Comparison of ENCODE assay signal across 28 cellular contexts in the genomic region with DNA sequence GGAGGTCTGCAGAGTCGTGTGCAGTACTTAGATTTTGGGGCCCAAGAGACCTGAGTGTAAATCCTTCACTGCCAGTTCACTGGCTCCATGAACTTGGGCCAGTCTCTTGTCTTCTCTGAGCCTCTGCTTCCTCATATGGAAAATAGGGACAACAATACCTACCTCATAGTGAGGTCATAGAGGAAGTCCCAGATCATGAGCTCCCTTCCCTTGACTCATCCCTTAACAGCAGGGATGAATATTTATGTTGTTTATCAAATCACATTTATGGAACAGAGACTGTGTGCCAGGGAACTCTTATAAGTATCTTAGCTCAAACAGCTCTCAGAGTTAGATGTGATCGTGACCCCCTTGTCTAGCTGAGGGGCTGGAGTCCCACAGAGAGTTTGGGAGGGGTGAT. TPM values are rescaled to one million over a fixed set of nuclear protein-coding genes. Genes with fewer than 3 reads are reported as not detected.
DNase-seq lines count a peak whose midpoint lies in the region; ATAC-seq and TF ChIP-seq lines count a peak whose summit lies in the region.
"Had no signal": no experiment of that assay in that cellular context is flagged by ENCODE, and none has a peak within 500 bp of the region (broad histone marks: within the 10 kb centered on the region; RNA-seq: fewer than 3 reads in every experiment).

No MANE protein-coding gene starts in this region.

- peak overlapping the region; percentile 17 for H3K4me2 ChIP-seq in fibroblast of lung (ENCODE audit: extremely low read depth, insufficient read depth, low read length)
- H3K4me2 ChIP-seq: hepatocyte had no signal

- no peaks in the 10 kb centered on the region for H3K4me1 Mint-ChIP-seq in endodermal cell

- no peaks in the 10 kb centered on the region for H3K9me3 ChIP-seq in fibroblast of lung (ENCODE audit: control insufficient read depth, insufficient read depth, low read depth, low read length)
- no peaks in the 10 kb centered on the region for H3K9me3 ChIP-seq in endodermal cell (ENCODE audit: control insufficient read depth, low read length)

- peak overlapping the region; percentile 34 for H3K27ac ChIP-seq in fibroblast of lung (ENCODE audit: insufficient read depth, low read length)
- no peak overlapping the region for H3K27ac ChIP-seq in endodermal cell (ENCODE audit: low read depth, low read length)
- H3K27ac ChIP-seq: 22Rv1, cardiac muscle cell, hepatocyte, stomach had no signal

- no peaks in the 10 kb centered on the region for H4K20me1 ChIP-seq in fibroblast of lung (ENCODE audit: control insufficient read depth, extremely low read depth, insufficient read depth, low read length)

- H3K27me3 ChIP-seq in fibroblast of lung (ENCODE audit: control insufficient read depth, insufficient read depth, low read length), result no peaks in the 10 kb centered on the region
- no peaks in the 10 kb centered on the region for H3K27me3 ChIP-seq in endodermal cell (ENCODE audit: control insufficient read depth, insufficient read depth, low read length, poor library complexity, severe bottlenecking)
- H3K27me3 ChIP-seq: cardiac muscle cell, hepatocyte, stomach had no signal

- DNase-seq in DMS53 (lab: John Stamatoyannopoulos, UW) (peak; percentile 7), DMS53 treated with DMSO at 0.1 percent for 48 hours (lab: John Stamatoyannopoulos, UW; ENCODE audit: unreplicated experiment) (no peak), RKO (ENCODE audit: low spot score) (peak; percentile 89), fibroblast of lung (ENCODE audit: low read depth in 2 of 2) (peak; percentile 19 to 41), renal cortical epithelial cell (ENCODE audit: low read depth) (peak; percentile 59), endodermal cell (no peak), retina (no peak)
- DNase-seq: activated CD4-positive, alpha-beta T cell treated with anti-CD3 and anti-CD28 coated beads for 1 hour; C1 segment of cervical spinal cord; effector CD8-positive, alpha-beta T cell; islet precursor cell; mesendoderm; NCI-H1048; NCI-H510A; posterior cingulate gyrus; RPMI8226; stimulated activated CD4-positive, alpha-beta T cell treated with anti-CD3 and anti-CD28 coated beads, Interleukin-4, amount 100 ng/mL, for 1 hour; stomach; T-helper 9 cell had no signal

- no peak overlapping the region for H3K27ac Mint-ChIP-seq in endodermal cell
- H3K27ac Mint-ChIP-seq: activated T-helper 1 cell treated with anti-CD3 and anti-CD28 coated beads, Interleukin-12 subunit alpha, Interleukin-12 subunit beta, Interleukin-2, Interleukin-4 antibody, amounts not matched to agents 30 ng/mL and 10 ng/mL and 1 ng/mL, durations not matched to agents 14 hours and 24 hours and 36 hours; IgD-negative memory B cell; natural killer cell treated with Interleukin-12 subunit alpha and Interleukin-12 subunit beta and Interleukin-15 and Interleukin-18, amount 100 ng/mL, for 72 hours had no signal

- no peak for TF ChIP-seq POLR2A in GM18505 (IDR thresholded peaks at IDR 0.05; ENCODE audit: borderline replicate concordance, extremely low read depth, insufficient read depth, insufficient read length)

- H3K4me3 ChIP-seq in fibroblast of lung (replicated peaks in 1 of 4; ENCODE audit: control extremely low read depth in 1 of 4, insufficient read depth in 1 of 4, low read depth in 3 of 4, low read length in 4 of 4) (no peak overlapping the region), endodermal cell (ENCODE audit: low read length) (no peak overlapping the region)
- H3K4me3 ChIP-seq: cardiac muscle cell, hepatocyte, skin epidermis, stomach had no signal

- H3K4me3 Mint-ChIP-seq in endodermal cell, result no peak overlapping the region
- H3K4me3 Mint-ChIP-seq: activated T-helper 1 cell treated with anti-CD3 and anti-CD28 coated beads, Interleukin-12 subunit alpha, Interleukin-12 subunit beta, Interleukin-2, Interleukin-4 antibody, amounts not matched to agents 30 ng/mL and 10 ng/mL and 1 ng/mL, durations not matched to agents 14 hours and 24 hours and 36 hours; natural killer cell treated with Interleukin-12 subunit alpha and Interleukin-12 subunit beta and Interleukin-15 and Interleukin-18, amount 100 ng/mL, for 72 hours had no signal

- no peak for ATAC-seq in GM18505 (IDR thresholded peaks at IDR 0.05; ENCODE audit: unreplicated experiment)
- ATAC-seq: natural killer cell treated with Interleukin-12 subunit alpha and Interleukin-12 subunit beta and Interleukin-15 and Interleukin-18, amount 100 ng/mL, for 72 hours had no signal

- peaks cover 5% of the 10 kb centered on the region for H3K4me1 ChIP-seq in fibroblast of lung (ENCODE audit: control insufficient read depth, extremely low read depth, insufficient read depth, low read length)
- H3K4me1 ChIP-seq in endodermal cell (ENCODE audit: control insufficient read depth, insufficient read depth, low read length), result no peaks in the 10 kb centered on the region
- H3K4me1 ChIP-seq: stomach had no signal

- H3K36me3 ChIP-seq in fibroblast of lung (ENCODE audit: control insufficient read depth, insufficient read depth, low read length) (no peaks in the 10 kb centered on the region), endodermal cell (ENCODE audit: control insufficient read depth, insufficient read depth, low read length) (no peaks in the 10 kb centered on the region)
- H3K36me3 ChIP-seq: cardiac muscle cell, stomach had no signal

- TF ChIP-seq CTCF in fibroblast of lung (conservative IDR thresholded peaks at IDR 0.05 in 1 of 2, IDR thresholded peaks at IDR 0.05 in 1 of 2; ENCODE audit: low read depth in 1 of 2, low read length in 2 of 2), result no peak
- TF ChIP-seq CTCF in endodermal cell (conservative IDR thresholded peaks at IDR 0.05), result no peak

- H3K9ac ChIP-seq in fibroblast of lung (ENCODE audit: insufficient read depth, low read length) (no peak overlapping the region), endodermal cell (ENCODE audit: extremely low read depth, low read length, poor library complexity, severe bottlenecking) (no peak overlapping the region)

- no peaks in the 10 kb centered on the region for H3K9me3 Mint-ChIP-seq in endodermal cell
- H3K9me3 Mint-ChIP-seq: activated T-helper 1 cell treated with anti-CD3 and anti-CD28 coated beads, Interleukin-12 subunit alpha, Interleukin-12 subunit beta, Interleukin-2, Interleukin-4 antibody, amounts not matched to agents 30 ng/mL and 10 ng/mL and 1 ng/mL, durations not matched to agents 14 hours and 24 hours and 36 hours; IgD-negative memory B cell; natural killer cell treated with Interleukin-12 subunit alpha and Interleukin-12 subunit beta and Interleukin-15 and Interleukin-18, amount 100 ng/mL, for 72 hours had no signal

- peaks cover 7% of the 10 kb centered on the region for H3K27me3 Mint-ChIP-seq in endodermal cell (ENCODE audit: insufficient read depth)

- H3K79me2 ChIP-seq in fibroblast of lung (ENCODE audit: control insufficient read depth, insufficient read depth, low read length), result no peaks in the 10 kb centered on the region
- H3K79me2 ChIP-seq: hepatocyte had no signal

- WGBS in endodermal cell (ENCODE audit: insufficient coverage in 1 of 2, insufficient read length in 1 of 2), 2 experiments, result 83 to 91% methylated on average over 2 of the region's 2 CpGs

- H2AFZ ChIP-seq in fibroblast of lung (ENCODE audit: low read length), result no peak overlapping the region
- H2AFZ ChIP-seq: hepatocyte had no signal

- no peaks in the 10 kb centered on the region for H3K36me3 Mint-ChIP-seq in endodermal cell (ENCODE audit: low read depth)
- H3K36me3 Mint-ChIP-seq: IgD-negative memory B cell; natural killer cell treated with Interleukin-12 subunit alpha and Interleukin-12 subunit beta and Interleukin-15 and Interleukin-18, amount 100 ng/mL, for 72 hours had no signal

RNA-seq across cellular contexts. Expression of a gene that starts 20.1 kb away (rescaled TPM):
- total RNA-seq in fibroblast of lung (21.3 and 75.5 TPM in 2 replicates), renal cortical epithelial cell (19.7 and 39.2 TPM in 2 replicates), endodermal cell (10 to 100 TPM; 10.3 to 14.1 TPM)
- 10.4 and 21.2 TPM in 2 replicates for polyA plus RNA-seq in fibroblast of lung
- 18.2 and 48.9 TPM in 2 replicates for polyA plus RNA-seq in fibroblast of lung (2012)
- polyA minus RNA-seq in fibroblast of lung (ENCODE audit: low replicate concordance), result 14.3 and 15.6 TPM in 2 replicates
- 1.8 TPM for polyA plus RNA-seq in endodermal cell (2013, experiment 1 of 2)
- 1.3 TPM for polyA plus RNA-seq in endodermal cell (2013, experiment 2 of 2)

RNA-seq across cellular contexts. Expression of a gene that starts 59.7 kb away (rescaled TPM):
- total RNA-seq in fibroblast of lung (under 0.01 and 0.66 TPM in 2 replicates), renal cortical epithelial cell (under 0.01 TPM in 1 of 2 replicates, not detected in the other), endodermal cell (not detected)
- 0.06 and 0.08 TPM in 2 replicates for polyA plus RNA-seq in fibroblast of lung
- not detected in 2 replicates for polyA plus RNA-seq in fibroblast of lung (2012)
- polyA minus RNA-seq in fibroblast of lung (ENCODE audit: low replicate concordance), result 0.19 TPM in 1 of 2 replicates, not detected in the other
- 0.04 TPM for polyA plus RNA-seq in endodermal cell (2013, experiment 1 of 2)
- not detected for polyA plus RNA-seq in endodermal cell (2013, experiment 2 of 2)
- total RNA-seq: cardiac muscle cell, H4 had no signal
- polyA plus RNA-seq: cardiac muscle cell had no signal

Comparison
In these comparisons a context has a peak if more than half of its experiments do, and no peak if none do; other contexts are left out.
1. DNase-seq: peak in DMS53 (single experiment), RKO (single experiment), fibroblast of lung (2 of 2) and renal cortical epithelial cell (single experiment); none in DMS53 treated with DMSO at 0.1 percent for 48 hours (single experiment), endodermal cell (single experiment) and retina (single experiment).